ENCODE assay signal across 8 cellular contexts in the genomic region with DNA sequence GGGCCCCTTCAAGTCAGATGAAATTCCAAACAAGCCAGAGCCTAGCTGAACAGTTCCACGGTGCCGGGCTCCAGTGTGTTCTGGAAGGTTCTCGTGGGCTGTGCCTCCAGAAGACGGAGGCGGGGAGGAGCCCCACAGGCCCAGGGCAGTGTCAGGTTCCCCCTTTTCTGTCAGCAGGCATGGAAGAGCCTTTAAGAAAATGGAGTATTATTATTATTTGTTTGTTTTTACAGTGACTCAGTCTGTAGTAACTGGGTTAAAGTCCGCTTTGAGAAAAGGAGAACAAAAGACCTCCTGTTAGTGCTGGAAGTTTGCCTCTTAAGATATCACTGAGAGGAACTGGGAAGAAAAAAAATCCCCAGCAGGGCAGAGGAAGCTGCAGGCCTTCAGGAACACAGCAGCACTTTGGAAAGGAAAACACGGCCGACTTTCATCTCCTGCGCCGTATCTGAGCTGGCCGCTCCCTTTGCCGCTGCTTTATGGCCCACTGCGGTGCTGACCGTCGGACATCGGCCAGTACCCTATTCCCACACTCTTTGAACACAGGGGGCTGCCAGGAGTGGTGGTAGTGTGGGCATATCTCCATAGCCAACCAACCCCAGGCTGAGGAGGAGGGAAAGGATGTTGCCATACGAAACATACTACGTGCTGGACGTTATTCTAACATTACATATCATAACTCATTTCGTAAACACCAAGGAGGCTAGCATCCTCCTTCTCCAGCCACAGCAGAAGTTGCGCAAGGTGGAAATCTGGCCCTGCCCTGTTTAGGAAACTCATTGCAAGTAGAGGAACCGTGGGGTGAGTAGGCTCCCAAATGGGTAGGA.
DNase-seq lines count a peak whose midpoint lies in the region; ATAC-seq and TF ChIP-seq lines count a peak whose summit lies in the region.

No MANE protein-coding gene starts in this region.

- H3K27ac Mint-ChIP-seq in MCF 10A (ENCODE audit: low read depth, unreplicated experiment) (peak overlapping the region; percentile 84), immature natural killer cell (no peak overlapping the region)
- no peak overlapping the region for H3K27ac Mint-ChIP-seq in activated naive CD8-positive, alpha-beta T cell treated with anti-CD3 and anti-CD28 coated beads for 36 hours

- H2BK20ac ChIP-seq in IMR-90 (ENCODE audit: low read depth, low read length), result peak overlapping the region; percentile 96

- POLR2A ChIA-PET in IMR-90 (lab: Charles Lee; ENCODE audit: unreplicated experiment) (interaction anchor here (0.6 to 1.2 kb wide), 3 partner anchors 187 to 197 kb away, joined by 3 to 4 read pairs (median 3); no protein-coding TSS in a partner anchor), MCF 10A (lab: Yijun Ruan, JAX) (interaction anchor here (0.7 to 2.6 kb wide), 5 partner anchors 11 to 191 kb away, joined by 3 to 12 read pairs (median 3); no protein-coding TSS in a partner anchor)

- peak overlapping the region; percentile 65 to 97 for H4K8ac ChIP-seq in IMR-90 (ENCODE audit: low read depth in 2 of 2, low read length in 2 of 2)

- peak overlapping the region; percentile 96 for H3K18ac ChIP-seq in IMR-90 (ENCODE audit: low read depth, low read length)

- H4K91ac ChIP-seq in IMR-90 (ENCODE audit: insufficient read depth, low read depth, low read length), result peak overlapping the region; percentile 95

- H3K4ac ChIP-seq in IMR-90 (ENCODE audit: low read depth, low read length), result peak overlapping the region; percentile 99

- peak overlapping the region; percentile 92 for H2BK15ac ChIP-seq in IMR-90 (ENCODE audit: low read depth, low read length)

- in situ Hi-C loops in IMR-90 (cut with MboI; ENCODE audit: low sequenced_read_pairs), result no loop called here

- peak overlapping the region; percentile 86 for H3K56ac ChIP-seq in IMR-90 (ENCODE audit: extremely low read depth, insufficient read depth, low read length)

- H4K5ac ChIP-seq in IMR-90 (ENCODE audit: low read depth, low read length), result peak overlapping the region; percentile 95

- H3K4me3 ChIP-seq in IMR-90 (ENCODE audit: insufficient read depth, low read depth, low read length), result peak overlapping the region; percentile 3; the same call in 1 of the 2 replicates
- peak overlapping the region in 1 of 4 donors; percentile 5 for H3K4me3 ChIP-seq in stomach

- peak overlapping the region; percentile 68 for H3K4me2 ChIP-seq in IMR-90 (ENCODE audit: low read depth, low read length)

- no peaks in the 10 kb centered on the region; a peak in 1 of 4 replicates for H3K79me1 ChIP-seq in IMR-90 (ENCODE audit: low read depth in 1 of 2, low read length in 2 of 2)

- TF ChIP-seq POLR2A in IMR-90 (IDR thresholded peaks at IDR 0.05; ENCODE audit: low read depth, low read length) (no peak), stomach (IDR thresholded peaks at IDR 0.05) (no peak)

- H2BK120ac ChIP-seq in IMR-90 (ENCODE audit: low read depth, low read length), result peak overlapping the region; percentile 98

- H3K27me3 ChIP-seq in IMR-90 (ENCODE audit: control insufficient read depth, insufficient read depth, low read length), result no peaks in the 10 kb centered on the region
- H3K27me3 ChIP-seq in stomach, result no peaks in the 10 kb centered on the region

- no peaks in the 10 kb centered on the region; the same call in 1 of the 2 replicates for H4K20me1 ChIP-seq in IMR-90 (ENCODE audit: insufficient read depth, low read length)

- peaks cover 21% of the 10 kb centered on the region for H3K4me1 Mint-ChIP-seq in MCF 10A (ENCODE audit: insufficient read depth, unreplicated experiment)
- peaks cover 7% of the 10 kb centered on the region for H3K4me1 Mint-ChIP-seq in activated naive CD8-positive, alpha-beta T cell treated with anti-CD3 and anti-CD28 coated beads for 36 hours
- H3K4me1 Mint-ChIP-seq in immature natural killer cell, result peaks cover 5 to 7% of the 10 kb centered on the region in 2 donors

- CTCF ChIA-PET in IMR-90 (lab: Yijun Ruan, JAX), result interaction anchor here (0.6 kb wide), 1 partner anchor 210 kb away, joined by 3 read pairs; no protein-coding TSS in a partner anchor
- CTCF ChIA-PET in MCF 10A (lab: Yijun Ruan, JAX), result no interaction called here

- peak overlapping the region; percentile 96 for H2AK9ac ChIP-seq in IMR-90 (replicated peaks; ENCODE audit: low read depth, low read length, poor library complexity)

- TF ChIP-seq CTCF in IMR-90 (conservative IDR thresholded peaks at IDR 0.05; ENCODE audit: low read depth, low read length), result no peak
- no peak for TF ChIP-seq CTCF in MCF 10A (IDR thresholded peaks at IDR 0.05; ENCODE audit: unreplicated experiment)
- TF ChIP-seq CTCF in stomach (IDR thresholded peaks at IDR 0.05), result no peak

- H2AK5ac ChIP-seq in IMR-90 (ENCODE audit: low read depth, low read length), result peak overlapping the region; percentile 97

- peaks cover 8% of the 10 kb centered on the region for H3K9me3 Mint-ChIP-seq in MCF 10A (ENCODE audit: unreplicated experiment)
- no peaks in the 10 kb centered on the region for H3K9me3 Mint-ChIP-seq in activated naive CD8-positive, alpha-beta T cell treated with anti-CD3 and anti-CD28 coated beads for 36 hours
- no peaks in the 10 kb centered on the region for H3K9me3 Mint-ChIP-seq in immature natural killer cell

- WGBS in IMR-90 (ENCODE audit: extremely low coverage in 2 of 2, insufficient read length in 1 of 2), 2 experiments, result 0% methylated on average over 1 of the region's 22 CpGs; no CpG with 5 or more reads in 1 of the 2 experiments
- 16 to 43% (median 28%) methylated on average over 21 to 22 of the region's 22 CpGs for WGBS in stomach, 5 donors

- BruUV-seq in IMR-90 (replicated peaks; lab: Mats Ljungman, UMichigan) (no TSS peak), MCF 10A (replicated peaks; lab: Mats Ljungman, UMichigan) (no TSS peak)

- TF ChIP-seq RAD21 in IMR-90 (IDR thresholded peaks at IDR 0.05; ENCODE audit: low read length), result peak; percentile 29

- H3K36me3 ChIP-seq in IMR-90 (ENCODE audit: control insufficient read depth, insufficient read depth, low read length), result no peaks in the 10 kb centered on the region
- no peaks in the 10 kb centered on the region for H3K36me3 ChIP-seq in stomach

- H3K14ac ChIP-seq in IMR-90 (replicated peaks; ENCODE audit: low read depth, low read length), result peak overlapping the region; percentile 96

- H3K9me1 ChIP-seq in IMR-90 (ENCODE audit: insufficient read depth, low read length), result peaks cover 29% of the 10 kb centered on the region

- ATAC-seq in IMR-90 (ENCODE audit: low read depth) (peak; percentile 87), HG03095 (IDR thresholded peaks at IDR 0.05; ENCODE audit: unreplicated experiment) (no peak)

- H3K9me3 ChIP-seq in IMR-90 (ENCODE audit: control insufficient read depth, insufficient read depth, low read length) (no peaks in the 10 kb centered on the region), stomach (no peaks in the 10 kb centered on the region)

- H2BK5ac ChIP-seq in IMR-90 (ENCODE audit: low read depth, low read length, poor library complexity, severe bottlenecking), result peak overlapping the region; percentile 99

- H3K27me3 Mint-ChIP-seq in MCF 10A (ENCODE audit: insufficient read depth, unreplicated experiment), result no peaks in the 10 kb centered on the region
- H3K27me3 Mint-ChIP-seq in activated naive CD8-positive, alpha-beta T cell treated with anti-CD3 and anti-CD28 coated beads for 36 hours, result no peaks in the 10 kb centered on the region
- H3K27me3 Mint-ChIP-seq in immature natural killer cell (ENCODE audit: low read depth in 3 of 3), result peaks cover 0 to 8% (median 0%) of the 10 kb centered on the region in 3 donors

- peak; percentile 97 for DNase-seq in IMR-90
- DNase-seq in MCF 10A (ENCODE audit: unreplicated experiment), result peak; percentile 83
- DNase-seq in kidney tubule cell (ENCODE audit: low spot score), result peak; percentile 80
- peak; percentile 80 for DNase-seq in stomach
- no peak for DNase-seq in stimulated activated CD4-positive, alpha-beta T cell treated with anti-CD3 and anti-CD28 coated beads, Interleukin-4, amount 100 ng/mL, for 4 hours
- DNase-seq in activated naive CD8-positive, alpha-beta T cell treated with anti-CD3 and anti-CD28 coated beads for 36 hours, result no peak
- no peak for DNase-seq in immature natural killer cell

- intact Hi-C loops in IMR-90 (cut with micrococcal nuclease) (loop anchor here (2.0 to 5.0 kb wide), 3 partner anchors 54 to 352 kb away; no protein-coding TSS in a partner anchor), MCF 10A (cut with micrococcal nuclease) (no loop called here), stomach (cut with DNase I; ENCODE audit: low total_unique reads) (no loop called here)

- peak overlapping the region; percentile 97 for H3K27ac ChIP-seq in IMR-90 (ENCODE audit: insufficient read depth, low read length)
- peak overlapping the region; percentile 86 to 97 (median 95) for H3K27ac ChIP-seq in stomach

- peak overlapping the region; percentile 95 for H2AFZ ChIP-seq in IMR-90 (replicated peaks; ENCODE audit: low read length, poor library complexity)

- H3K4me1 ChIP-seq in IMR-90 (ENCODE audit: control insufficient read depth, insufficient read depth, low read length) (peaks cover 25% of the 10 kb centered on the region), stomach (peaks cover 21 to 47% (median 34%) of the 10 kb centered on the region in 4 donors)

- peak overlapping the region; percentile 94 for H3K23ac ChIP-seq in IMR-90 (ENCODE audit: low read depth, low read length)

- H3K36me3 Mint-ChIP-seq in MCF 10A (ENCODE audit: insufficient read depth, unreplicated experiment) (no peaks in the 10 kb centered on the region), immature natural killer cell (peaks cover 0 to 12% (median 0%) of the 10 kb centered on the region in 3 donors)
- no peaks in the 10 kb centered on the region for H3K36me3 Mint-ChIP-seq in activated naive CD8-positive, alpha-beta T cell treated with anti-CD3 and anti-CD28 coated beads for 36 hours

- no peak for TF ChIP-seq EP300 in stomach (IDR thresholded peaks at IDR 0.05)

- peak overlapping the region; percentile 16 for H3K4me3 Mint-ChIP-seq in MCF 10A (ENCODE audit: unreplicated experiment)
- H3K4me3 Mint-ChIP-seq in activated naive CD8-positive, alpha-beta T cell treated with anti-CD3 and anti-CD28 coated beads for 36 hours, result no peak overlapping the region
- no peak overlapping the region for H3K4me3 Mint-ChIP-seq in immature natural killer cell

- dilution Hi-C loops in IMR-90 (cut with HindIII; ENCODE audit: low sequenced_read_pairs, unreplicated experiment), result no loop called here

- peak overlapping the region; percentile 78 for H3K9ac ChIP-seq in IMR-90 (ENCODE audit: low read depth, low read length)

TF ChIP-seq in IMR-90, 13 proteins besides CTCF, POLR2A, EP300 and RAD21 (continues in another document):
- TF ChIP-seq, protein P1, sequence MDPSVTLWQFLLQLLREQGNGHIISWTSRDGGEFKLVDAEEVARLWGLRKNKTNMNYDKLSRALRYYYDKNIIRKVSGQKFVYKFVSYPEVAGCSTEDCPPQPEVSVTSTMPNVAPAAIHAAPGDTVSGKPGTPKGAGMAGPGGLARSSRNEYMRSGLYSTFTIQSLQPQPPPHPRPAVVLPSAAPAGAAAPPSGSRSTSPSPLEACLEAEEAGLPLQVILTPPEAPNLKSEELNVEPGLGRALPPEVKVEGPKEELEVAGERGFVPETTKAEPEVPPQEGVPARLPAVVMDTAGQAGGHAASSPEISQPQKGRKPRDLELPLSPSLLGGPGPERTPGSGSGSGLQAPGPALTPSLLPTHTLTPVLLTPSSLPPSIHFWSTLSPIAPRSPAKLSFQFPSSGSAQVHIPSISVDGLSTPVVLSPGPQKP (IDR thresholded peaks at IDR 0.05; ENCODE audit: borderline replicate concordance, low read depth, low read length), result no peak
- TF ChIP-seq RFX5 (IDR thresholded peaks at IDR 0.05; ENCODE audit: low read depth, low read length), result no peak

Comparison
In these comparisons a context has a peak if more than half of its experiments do, and no peak if none do; other contexts are left out.
1. DNase-seq: peak in IMR-90 (single experiment), MCF 10A (single experiment), kidney tubule cell (single experiment) and stomach (single experiment); none in stimulated activated CD4-positive, alpha-beta T cell treated with anti-CD3 and anti-CD28 coated beads, Interleukin-4, amount 100 ng/mL, for 4 hours (0 of 2), activated naive CD8-positive, alpha-beta T cell treated with anti-CD3 and anti-CD28 coated beads for 36 hours (single experiment) and immature natural killer cell (0 of 3).